Comparison of ENCODE assay signal across 8 cellular contexts in the genomic region with DNA sequence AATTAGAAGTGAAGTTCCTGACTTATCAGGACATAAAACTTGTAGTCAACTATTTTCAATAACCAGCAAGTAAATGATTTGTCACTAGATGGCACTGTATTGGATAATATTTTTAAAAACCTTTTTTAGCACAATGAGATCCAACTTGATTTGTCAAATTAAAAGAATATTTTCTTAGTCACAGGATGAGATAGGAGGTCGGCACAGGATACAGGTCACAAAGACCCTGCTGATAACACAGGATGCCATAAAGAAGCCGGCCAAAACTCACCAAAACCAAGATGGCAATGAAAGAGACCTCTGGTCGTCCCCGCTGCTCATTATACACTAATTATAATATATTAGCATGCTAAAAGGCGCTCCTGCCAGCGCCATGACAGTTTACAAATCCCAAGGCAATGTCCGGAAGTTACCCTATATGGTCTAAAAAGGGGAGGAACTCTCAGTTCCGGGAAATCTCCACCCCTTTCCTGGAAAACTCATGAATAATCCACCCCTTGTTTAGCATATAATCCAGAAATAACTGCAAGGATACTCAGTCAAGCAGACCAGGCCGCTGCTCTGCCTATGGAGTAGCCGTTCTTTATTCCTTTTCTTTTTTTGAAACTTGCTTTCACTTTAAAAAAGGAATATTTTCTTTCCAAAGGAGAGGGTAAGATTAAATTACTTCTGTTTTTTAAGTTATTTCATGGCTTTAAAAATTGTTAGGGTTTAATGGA.
DNase-seq lines count a peak whose midpoint lies in the region; ATAC-seq and TF ChIP-seq lines count a peak whose summit lies in the region.

No MANE protein-coding gene starts in this region.

- CTCF ChIA-PET in activated CD8-positive, alpha-beta memory T cell treated with anti-CD3 and anti-CD28 coated beads, Interleukin-2, amount 10 ng/mL, durations not matched to agents 7 days and 5 days (lab: Charles Lee), result interaction anchor here (1.1 to 4.8 kb wide), 4 partner anchors 15 to 34 kb away, joined by 3 to 42 read pairs (median 7); no protein-coding TSS in a partner anchor
- CTCF ChIA-PET in HEK293T (lab: Yijun Ruan, JAX), result no interaction called here

- peak; percentile 51 for DNase-seq in activated CD8-positive, alpha-beta memory T cell treated with anti-CD3 and anti-CD28 coated beads, Interleukin-2, amount 10 ng/mL, durations not matched to agents 7 days and 5 days
- DNase-seq in activated CD8-positive, alpha-beta memory T cell treated with anti-CD3 and anti-CD28 coated beads, Interleukin-2, amount 50 U/mL, for 4 hours, result no peak
- DNase-seq in OCI-M1 (lab: John Stamatoyannopoulos, UW) (peak; percentile 96), choroid plexus epithelial cell (ENCODE audit: low read depth) (peak; percentile 86), midbrain (lab: John Stamatoyannopoulos, UW) (peak; percentile 41), HEK293T (ENCODE audit: extremely low spot score) (no peak), T-helper 9 cell (no peak)

- H3K4me3 ChIP-seq in choroid plexus epithelial cell (ENCODE audit: low read depth, low read length), result peak overlapping the region; percentile 32

- peak; percentile 10 for ATAC-seq in activated CD8-positive, alpha-beta memory T cell treated with anti-CD3 and anti-CD28 coated beads, Interleukin-2, amount 10 ng/mL, durations not matched to agents 7 days and 5 days
- ATAC-seq in GM21390 (IDR thresholded peaks at IDR 0.05; ENCODE audit: unreplicated experiment), result no peak

- peaks cover 49% of the 10 kb centered on the region for H3K4me1 Mint-ChIP-seq in activated CD8-positive, alpha-beta memory T cell treated with anti-CD3 and anti-CD28 coated beads, Interleukin-2, amount 10 ng/mL, durations not matched to agents 7 days and 5 days

- no peaks in the 10 kb centered on the region for H3K27me3 Mint-ChIP-seq in activated CD8-positive, alpha-beta memory T cell treated with anti-CD3 and anti-CD28 coated beads, Interleukin-2, amount 10 ng/mL, durations not matched to agents 7 days and 5 days

- POLR2A ChIA-PET in HEK293T (lab: Yijun Ruan, JAX), result no interaction called here

- peak overlapping the region; percentile 38 for H3K27ac Mint-ChIP-seq in activated CD8-positive, alpha-beta memory T cell treated with anti-CD3 and anti-CD28 coated beads, Interleukin-2, amount 10 ng/mL, durations not matched to agents 7 days and 5 days

- no peaks in the 10 kb centered on the region for H3K9me3 Mint-ChIP-seq in activated CD8-positive, alpha-beta memory T cell treated with anti-CD3 and anti-CD28 coated beads, Interleukin-2, amount 10 ng/mL, durations not matched to agents 7 days and 5 days (ENCODE audit: low read depth)

- peaks cover 21% of the 10 kb centered on the region for H3K36me3 Mint-ChIP-seq in activated CD8-positive, alpha-beta memory T cell treated with anti-CD3 and anti-CD28 coated beads, Interleukin-2, amount 10 ng/mL, durations not matched to agents 7 days and 5 days

- peak; percentile 47 for TF ChIP-seq CTCF in choroid plexus epithelial cell (conservative IDR thresholded peaks at IDR 0.05; ENCODE audit: low read depth, low read length)

- no peak overlapping the region for H3K4me3 Mint-ChIP-seq in activated CD8-positive, alpha-beta memory T cell treated with anti-CD3 and anti-CD28 coated beads, Interleukin-2, amount 10 ng/mL, durations not matched to agents 7 days and 5 days

TF ChIP-seq in HEK293T, 16 proteins besides CTCF, POLR2A, EP300 and RAD21:
- TF ChIP-seq ARNT (IDR thresholded peaks at IDR 0.05) (no peak), LEF1 (IDR thresholded peaks at IDR 0.05; ENCODE audit: borderline replicate concordance) (no peak), CTBP1 (IDR thresholded peaks at IDR 0.05; ENCODE audit: borderline replicate concordance) (no peak), TARDBP (IDR thresholded peaks at IDR 0.05) (no peak), HDGF (IDR thresholded peaks at IDR 0.05; ENCODE audit: borderline replicate concordance) (no peak), L3MBTL2 (conservative IDR thresholded peaks at IDR 0.05) (no peak), SP1 (IDR thresholded peaks at IDR 0.05) (no peak), FOXA1 (IDR thresholded peaks at IDR 0.05) (no peak), NFRKB (IDR thresholded peaks at IDR 0.05) (no peak), ZNF384 (IDR thresholded peaks at IDR 0.05) (no peak), ELF4 (IDR thresholded peaks at IDR 0.05) (no peak), SUZ12 (IDR thresholded peaks at IDR 0.05) (no peak)

Comparison
In these comparisons a context has a peak if more than half of its experiments do, and no peak if none do; other contexts are left out.
1. DNase-seq: peak in activated CD8-positive, alpha-beta memory T cell treated with anti-CD3 and anti-CD28 coated beads, Interleukin-2, amount 10 ng/mL, durations not matched to agents 7 days and 5 days (single experiment), OCI-M1 (single experiment), choroid plexus epithelial cell (single experiment) and midbrain (single experiment); none in activated CD8-positive, alpha-beta memory T cell treated with anti-CD3 and anti-CD28 coated beads, Interleukin-2, amount 50 U/mL, for 4 hours (single experiment), HEK293T (single experiment) and T-helper 9 cell (single experiment).